8 cellular contexts compared by ENCODE assay signal in genomic region chr6:6686748-6687601, GRCh38.
A peak's percentile ranks its signal among the peaks of the same experiment; 100 is the strongest.
DNase-seq lines count a peak whose midpoint lies in the region; ATAC-seq and TF ChIP-seq lines count a peak whose summit lies in the region.

No MANE protein-coding gene starts in this region.

- intact Hi-C loops in PC-3 (cut with micrococcal nuclease): loop anchor here (5.0 kb wide), 3 partner anchors 125 to 455 kb away; no protein-coding TSS in a partner anchor
- intact Hi-C loops in testis (cut with DNase I; ENCODE audit: low total_unique reads): no loop called here

- peak overlapping the region; percentile 84 for H3K4me2 ChIP-seq in PC-3 (ENCODE audit: low read length)

- no peaks in the 10 kb centered on the region for H3K9me2 ChIP-seq in PC-3 (replicated peaks; ENCODE audit: low read length)

- no peaks in the 10 kb centered on the region for H3K9me3 ChIP-seq in PC-3 (ENCODE audit: low read length)
- H3K9me3 ChIP-seq in testis: no peaks in the 10 kb centered on the region

- CTCF ChIA-PET in PC-3 (lab: Charles Lee): interaction anchor here (0.6 to 1.5 kb wide), 4 partner anchors 10 to 581 kb away, joined by 3 to 8 read pairs (median 4); no protein-coding TSS in a partner anchor

- POLR2A ChIA-PET in PC-3 (lab: Charles Lee; ENCODE audit: unreplicated experiment): interaction anchor here (0.6 kb wide), 2 partner anchors 419 to 1283 kb away, joined by 4 to 6 read pairs; no protein-coding TSS in a partner anchor

- H3K27me3 ChIP-seq in PC-3 (ENCODE audit: low read length): no peaks in the 10 kb centered on the region
- no peaks in the 10 kb centered on the region for H3K27me3 ChIP-seq in testis

- 44 to 48% methylated on average over 18 to 26 of the region's 26 CpGs for WGBS in testis, 2 donors

- H3K4me1 ChIP-seq in PC-3 (ENCODE audit: insufficient read depth, low read length) (peaks cover 42% of the 10 kb centered on the region), testis (peaks cover 14% of the 10 kb centered on the region)

- no peaks in the 10 kb centered on the region for H4K20me1 ChIP-seq in PC-3 (ENCODE audit: low read length)

- no TSS peak for BruUV-seq in PC-3 (replicated peaks; lab: Mats Ljungman, UMichigan)

- TF ChIP-seq CTCF in LNCaP clone FGC (IDR thresholded peaks at IDR 0.05; ENCODE audit: control insufficient read depth, extremely low read depth, insufficient read depth): no peak
- TF ChIP-seq CTCF in PC-3 (conservative IDR thresholded peaks at IDR 0.05; ENCODE audit: low read depth, low read length): no peak
- no peak for TF ChIP-seq CTCF in testis (IDR thresholded peaks at IDR 0.05)

- DNase-seq in Daoy (ENCODE audit: low read depth) (peak; percentile 91), LNCaP clone FGC (ENCODE audit: low read depth) (peak; percentile 96), PC-3 (peak; percentile 99), cerebellar nuclear complex (lab: John Stamatoyannopoulos, UW) (peak; percentile 22 to 49), left kidney (ENCODE audit: low read depth, low spot score) (peak; percentile 90), testis (peak; percentile 91), NOMO-1 treated with DMSO at 0.1 percent for 48 hours (lab: John Stamatoyannopoulos, UW; ENCODE audit: unreplicated experiment) (no peak)

- H3K36me3 ChIP-seq in PC-3 (ENCODE audit: low read depth, low read length): no peaks in the 10 kb centered on the region
- H3K36me3 ChIP-seq in testis (ENCODE audit: low read depth, missing control alignments): no peaks in the 10 kb centered on the region

- peak overlapping the region; percentile 77 for H3K27ac ChIP-seq in PC-3 (ENCODE audit: low read length)
- H3K27ac ChIP-seq in testis: peak overlapping the region; percentile 0 to 5

- peak overlapping the region; percentile 66 for H2AFZ ChIP-seq in PC-3 (ENCODE audit: low read length)

- H3K79me2 ChIP-seq in PC-3 (ENCODE audit: low read length): no peaks in the 10 kb centered on the region

- H3F3A ChIP-seq in PC-3 (ENCODE audit: low read length, unreplicated experiment): no peaks in the 10 kb centered on the region

- ATAC-seq in PC-3: peak; percentile 79
- no peak for ATAC-seq in HG02973 (IDR thresholded peaks at IDR 0.05; ENCODE audit: unreplicated experiment)

- H3K9ac ChIP-seq in PC-3 (ENCODE audit: low read length): peak overlapping the region; percentile 56

- no peak for TF ChIP-seq POLR2A in testis (IDR thresholded peaks at IDR 0.05)

- H3K4me3 ChIP-seq in LNCaP clone FGC (ENCODE audit: low read depth, low read length): peak overlapping the region; percentile 51
- peak overlapping the region; percentile 52 for H3K4me3 ChIP-seq in PC-3 (ENCODE audit: low read length)
- peak overlapping the region in 1 of 2 donors; percentile 9 for H3K4me3 ChIP-seq in testis
